ENCODE assay signal across 1 cellular context in genomic region chr6:112937690-112938089, GRCh38.
TF ChIP-seq lines count a peak whose summit lies in the region.

No MANE protein-coding gene starts in this region.

TF ChIP-seq in K562, 482 proteins besides CTCF, POLR2A, EP300 and RAD21 (continued from another document):
- TF ChIP-seq CBFA2T2 (conservative IDR thresholded peaks at IDR 0.05) (peak; percentile 46; the same call in 1 of the 2 replicates), KDM1A (IDR thresholded peaks at IDR 0.05) (peak; percentile 68 to 83; a peak in 3 of 4 replicates), CBFA2T3 (IDR thresholded peaks at IDR 0.05) (peak; percentile 74)
